In the genomic region with DNA sequence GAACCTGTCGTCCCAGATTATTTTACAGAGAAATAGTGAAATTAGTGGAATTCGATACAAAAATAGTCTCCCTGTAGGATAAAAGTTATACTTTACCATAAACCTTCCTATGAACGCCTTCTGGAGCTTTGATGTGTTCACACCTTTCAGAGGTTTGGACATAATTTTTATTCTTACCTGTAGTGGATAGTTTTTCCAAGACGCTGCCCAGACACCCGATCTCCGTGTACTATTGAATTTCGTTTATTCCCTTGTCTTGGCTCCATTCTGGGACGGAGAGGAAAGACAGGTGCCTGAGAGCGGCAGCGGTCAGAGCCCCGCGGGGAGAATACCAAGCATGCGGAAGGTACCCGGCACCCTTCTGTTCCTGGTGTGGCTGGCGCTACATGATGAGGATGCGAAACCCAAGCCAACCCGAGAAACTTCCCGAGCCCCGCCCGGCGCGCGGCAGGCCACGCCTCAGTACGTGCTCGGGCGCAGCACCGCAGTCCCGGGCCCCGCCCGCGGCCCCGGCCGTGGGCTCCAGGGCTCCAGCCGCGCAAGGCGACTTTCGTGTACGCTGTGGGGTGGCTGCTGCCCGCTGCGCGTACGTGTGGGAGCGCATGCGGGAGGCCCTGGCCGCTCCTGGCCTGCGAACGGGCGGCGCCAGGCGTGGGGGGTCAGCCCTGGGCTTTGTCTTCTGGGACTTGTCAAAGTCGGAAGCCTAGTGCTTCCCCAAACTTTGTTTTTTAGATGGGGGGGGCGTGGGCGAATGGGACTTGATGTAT, we compare ENCODE assay signal across 1 cellular context.
TF ChIP-seq lines count a peak whose summit lies in the region.

No MANE protein-coding gene starts in this region.

TF ChIP-seq in H1, 55 proteins besides CTCF, POLR2A, EP300 and RAD21:
- TF ChIP-seq SRF (IDR thresholded peaks at IDR 0.05; ENCODE audit: low read depth, low read length) (no peak), ZNF274 (IDR thresholded peaks at IDR 0.05; ENCODE audit: borderline replicate concordance, extremely low read depth, low read length) (no peak), SIX5 (IDR thresholded peaks at IDR 0.05; ENCODE audit: low read depth, low read length) (no peak), TBP (IDR thresholded peaks at IDR 0.05; ENCODE audit: low read depth, low read length) (peak; percentile 60; the same call in 1 of the 2 replicates), KDM5A (IDR thresholded peaks at IDR 0.05; ENCODE audit: low read length) (no peak; the same call in 1 of the 2 replicates), PHF8 (conservative IDR thresholded peaks at IDR 0.05; ENCODE audit: low read depth, low read length) (peak; percentile 54; the same call in 1 of the 2 replicates), HDAC6 (IDR thresholded peaks at IDR 0.05; ENCODE audit: low read depth, low read length) (no peak), CHD1 (IDR thresholded peaks at IDR 0.05; ENCODE audit: low read depth, low read length) (no peak), NRF1 (IDR thresholded peaks at IDR 0.05; ENCODE audit: low read depth, low read length) (no peak), TAF7 (optimal IDR thresholded peaks at IDR 0.05; ENCODE audit: borderline replicate concordance, low read depth, low read length) (no peak), SP4 (IDR thresholded peaks at IDR 0.05; ENCODE audit: low read length) (0 out of 2 replicates have a peak, but pooled peaks have one; percentile 21), MAFK (IDR thresholded peaks at IDR 0.05; ENCODE audit: low read depth, low read length) (no peak), SUZ12 (IDR thresholded peaks at IDR 0.05; ENCODE audit: low read length) (no peak), EGR1 (IDR thresholded peaks at IDR 0.05; ENCODE audit: borderline replicate concordance, low read depth, low read length) (no peak), RNF2 (IDR thresholded peaks at IDR 0.05; ENCODE audit: borderline replicate concordance, low read depth, low read length, missing control alignments, poor library complexity, severe bottlenecking) (no peak), KDM1A (IDR thresholded peaks at IDR 0.05; ENCODE audit: borderline replicate concordance, low read length) (no peak), GTF2F1 (IDR thresholded peaks at IDR 0.05; ENCODE audit: borderline replicate concordance, low read depth, low read length) (no peak), SIN3A (conservative IDR thresholded peaks at IDR 0.05 in 1 of 2, IDR thresholded peaks at IDR 0.05 in 1 of 2; ENCODE audit: low read depth in 1 of 2, low read length in 2 of 2) (peak; percentile 12 to 60; a peak in 1 of 4 replicates), SIRT6 (IDR thresholded peaks at IDR 0.05; ENCODE audit: low read length) (no peak), POU5F1 (IDR thresholded peaks at IDR 0.05; ENCODE audit: low read depth, low read length) (no peak), CBX8 (IDR thresholded peaks at IDR 0.05; ENCODE audit: borderline replicate concordance, low read depth, low read length) (no peak), SP2 (IDR thresholded peaks at IDR 0.05; ENCODE audit: low read length) (no peak), TEAD4 (IDR thresholded peaks at IDR 0.05; ENCODE audit: low read depth, low read length) (peak; percentile 31; the same call in 1 of the 2 replicates), GABPA (IDR thresholded peaks at IDR 0.05; ENCODE audit: borderline replicate concordance, insufficient read depth, low read length) (no peak), CEBPB (IDR thresholded peaks at IDR 0.05; ENCODE audit: low read depth, low read length) (no peak), CTBP2 (IDR thresholded peaks at IDR 0.05; ENCODE audit: borderline replicate concordance, insufficient read depth, insufficient read length, low read length) (no peak), BACH1 (IDR thresholded peaks at IDR 0.05; ENCODE audit: low read length) (0 out of 2 replicates have a peak, but pooled peaks have one; percentile 22), POLR2AphosphoS5 (IDR thresholded peaks at IDR 0.05; ENCODE audit: low read depth, low read length) (peak; percentile 65; the same call in 1 of the 2 replicates), JUND (IDR thresholded peaks at IDR 0.05; ENCODE audit: low read length) (0 out of 2 replicates have a peak, but pooled peaks have one; percentile 11), BRCA1 (IDR thresholded peaks at IDR 0.05; ENCODE audit: low read depth, low read length) (no peak), TAF1 (IDR thresholded peaks at IDR 0.05; ENCODE audit: low read depth, low read length) (peak; percentile 43; the same call in 1 of the 2 replicates), TCF12 (IDR thresholded peaks at IDR 0.05; ENCODE audit: low read depth, low read length) (no peak), CHD2 (IDR thresholded peaks at IDR 0.05; ENCODE audit: low read length) (no peak), FOSL1 (IDR thresholded peaks at IDR 0.05; ENCODE audit: insufficient read depth, low read depth, low read length) (no peak), YY1 (IDR thresholded peaks at IDR 0.05; ENCODE audit: low read depth, low read length) (0 out of 2 replicates have a peak, but pooled peaks have one; percentile 24), RFX5 (IDR thresholded peaks at IDR 0.05; ENCODE audit: borderline replicate concordance, low read depth, low read length) (no peak), BCL11A (IDR thresholded peaks at IDR 0.05; ENCODE audit: low read depth in 2 of 2, low read length in 2 of 2) (no peak), SP1 (IDR thresholded peaks at IDR 0.05; ENCODE audit: low read depth, low read length) (0 out of 2 replicates have a peak, but pooled peaks have one; percentile 5), RBBP5 (IDR thresholded peaks at IDR 0.05; ENCODE audit: borderline replicate concordance, low read depth, low read length) (no peak), JUN (IDR thresholded peaks at IDR 0.05; ENCODE audit: low read depth, low read length) (no peak), SAP30 (IDR thresholded peaks at IDR 0.05; ENCODE audit: insufficient read depth, insufficient replicate concordance, low read length) (no peak), CBX5 (IDR thresholded peaks at IDR 0.05; ENCODE audit: low read depth, low read length) (no peak), EZH2 (IDR thresholded peaks at IDR 0.05; ENCODE audit: low read depth, low read length, severe bottlenecking) (no peak), KDM4A (IDR thresholded peaks at IDR 0.05; ENCODE audit: low read depth, low read length, severe bottlenecking) (no peak), ASH2L (IDR thresholded peaks at IDR 0.05; ENCODE audit: low read length) (peak; percentile 73), RXRA (IDR thresholded peaks at IDR 0.05; ENCODE audit: insufficient read depth, low read depth, low read length) (no peak), CREB1 (IDR thresholded peaks at IDR 0.05) (peak; percentile 86), NANOG (IDR thresholded peaks at IDR 0.05; ENCODE audit: insufficient read depth, low read depth, low read length, poor library complexity, severe bottlenecking) (no peak), HDAC2 (IDR thresholded peaks at IDR 0.05; ENCODE audit: borderline replicate concordance in 1 of 2, low read depth in 2 of 2, low read length in 2 of 2) (peak; percentile 41 to 77; a peak in 1 of 4 replicates)
- TF ChIP-seq, protein P1, sequence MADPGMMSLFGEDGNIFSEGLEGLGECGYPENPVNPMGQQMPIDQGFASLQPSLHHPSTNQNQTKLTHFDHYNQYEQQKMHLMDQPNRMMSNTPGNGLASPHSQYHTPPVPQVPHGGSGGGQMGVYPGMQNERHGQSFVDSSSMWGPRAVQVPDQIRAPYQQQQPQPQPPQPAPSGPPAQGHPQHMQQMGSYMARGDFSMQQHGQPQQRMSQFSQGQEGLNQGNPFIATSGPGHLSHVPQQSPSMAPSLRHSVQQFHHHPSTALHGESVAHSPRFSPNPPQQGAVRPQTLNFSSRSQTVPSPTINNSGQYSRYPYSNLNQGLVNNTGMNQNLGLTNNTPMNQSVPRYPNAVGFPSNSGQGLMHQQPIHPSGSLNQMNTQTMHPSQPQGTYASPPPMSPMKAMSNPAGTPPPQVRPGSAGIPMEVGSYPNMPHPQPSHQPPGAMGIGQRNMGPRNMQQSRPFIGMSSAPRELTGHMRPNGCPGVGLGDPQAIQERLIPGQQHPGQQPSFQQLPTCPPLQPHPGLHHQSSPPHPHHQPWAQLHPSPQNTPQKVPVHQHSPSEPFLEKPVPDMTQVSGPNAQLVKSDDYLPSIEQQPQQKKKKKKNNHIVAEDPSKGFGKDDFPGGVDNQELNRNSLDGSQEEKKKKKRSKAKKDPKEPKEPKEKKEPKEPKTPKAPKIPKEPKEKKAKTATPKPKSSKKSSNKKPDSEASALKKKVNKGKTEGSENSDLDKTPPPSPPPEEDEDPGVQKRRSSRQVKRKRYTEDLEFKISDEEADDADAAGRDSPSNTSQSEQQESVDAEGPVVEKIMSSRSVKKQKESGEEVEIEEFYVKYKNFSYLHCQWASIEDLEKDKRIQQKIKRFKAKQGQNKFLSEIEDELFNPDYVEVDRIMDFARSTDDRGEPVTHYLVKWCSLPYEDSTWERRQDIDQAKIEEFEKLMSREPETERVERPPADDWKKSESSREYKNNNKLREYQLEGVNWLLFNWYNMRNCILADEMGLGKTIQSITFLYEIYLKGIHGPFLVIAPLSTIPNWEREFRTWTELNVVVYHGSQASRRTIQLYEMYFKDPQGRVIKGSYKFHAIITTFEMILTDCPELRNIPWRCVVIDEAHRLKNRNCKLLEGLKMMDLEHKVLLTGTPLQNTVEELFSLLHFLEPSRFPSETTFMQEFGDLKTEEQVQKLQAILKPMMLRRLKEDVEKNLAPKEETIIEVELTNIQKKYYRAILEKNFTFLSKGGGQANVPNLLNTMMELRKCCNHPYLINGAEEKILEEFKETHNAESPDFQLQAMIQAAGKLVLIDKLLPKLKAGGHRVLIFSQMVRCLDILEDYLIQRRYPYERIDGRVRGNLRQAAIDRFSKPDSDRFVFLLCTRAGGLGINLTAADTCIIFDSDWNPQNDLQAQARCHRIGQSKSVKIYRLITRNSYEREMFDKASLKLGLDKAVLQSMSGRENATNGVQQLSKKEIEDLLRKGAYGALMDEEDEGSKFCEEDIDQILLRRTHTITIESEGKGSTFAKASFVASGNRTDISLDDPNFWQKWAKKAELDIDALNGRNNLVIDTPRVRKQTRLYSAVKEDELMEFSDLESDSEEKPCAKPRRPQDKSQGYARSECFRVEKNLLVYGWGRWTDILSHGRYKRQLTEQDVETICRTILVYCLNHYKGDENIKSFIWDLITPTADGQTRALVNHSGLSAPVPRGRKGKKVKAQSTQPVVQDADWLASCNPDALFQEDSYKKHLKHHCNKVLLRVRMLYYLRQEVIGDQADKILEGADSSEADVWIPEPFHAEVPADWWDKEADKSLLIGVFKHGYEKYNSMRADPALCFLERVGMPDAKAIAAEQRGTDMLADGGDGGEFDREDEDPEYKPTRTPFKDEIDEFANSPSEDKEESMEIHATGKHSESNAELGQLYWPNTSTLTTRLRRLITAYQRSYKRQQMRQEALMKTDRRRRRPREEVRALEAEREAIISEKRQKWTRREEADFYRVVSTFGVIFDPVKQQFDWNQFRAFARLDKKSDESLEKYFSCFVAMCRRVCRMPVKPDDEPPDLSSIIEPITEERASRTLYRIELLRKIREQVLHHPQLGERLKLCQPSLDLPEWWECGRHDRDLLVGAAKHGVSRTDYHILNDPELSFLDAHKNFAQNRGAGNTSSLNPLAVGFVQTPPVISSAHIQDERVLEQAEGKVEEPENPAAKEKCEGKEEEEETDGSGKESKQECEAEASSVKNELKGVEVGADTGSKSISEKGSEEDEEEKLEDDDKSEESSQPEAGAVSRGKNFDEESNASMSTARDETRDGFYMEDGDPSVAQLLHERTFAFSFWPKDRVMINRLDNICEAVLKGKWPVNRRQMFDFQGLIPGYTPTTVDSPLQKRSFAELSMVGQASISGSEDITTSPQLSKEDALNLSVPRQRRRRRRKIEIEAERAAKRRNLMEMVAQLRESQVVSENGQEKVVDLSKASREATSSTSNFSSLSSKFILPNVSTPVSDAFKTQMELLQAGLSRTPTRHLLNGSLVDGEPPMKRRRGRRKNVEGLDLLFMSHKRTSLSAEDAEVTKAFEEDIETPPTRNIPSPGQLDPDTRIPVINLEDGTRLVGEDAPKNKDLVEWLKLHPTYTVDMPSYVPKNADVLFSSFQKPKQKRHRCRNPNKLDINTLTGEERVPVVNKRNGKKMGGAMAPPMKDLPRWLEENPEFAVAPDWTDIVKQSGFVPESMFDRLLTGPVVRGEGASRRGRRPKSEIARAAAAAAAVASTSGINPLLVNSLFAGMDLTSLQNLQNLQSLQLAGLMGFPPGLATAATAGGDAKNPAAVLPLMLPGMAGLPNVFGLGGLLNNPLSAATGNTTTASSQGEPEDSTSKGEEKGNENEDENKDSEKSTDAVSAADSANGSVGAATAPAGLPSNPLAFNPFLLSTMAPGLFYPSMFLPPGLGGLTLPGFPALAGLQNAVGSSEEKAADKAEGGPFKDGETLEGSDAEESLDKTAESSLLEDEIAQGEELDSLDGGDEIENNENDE (IDR thresholded peaks at IDR 0.05; ENCODE audit: insufficient replicate concordance, low read length), result no peak
- TF ChIP-seq, protein P2, sequence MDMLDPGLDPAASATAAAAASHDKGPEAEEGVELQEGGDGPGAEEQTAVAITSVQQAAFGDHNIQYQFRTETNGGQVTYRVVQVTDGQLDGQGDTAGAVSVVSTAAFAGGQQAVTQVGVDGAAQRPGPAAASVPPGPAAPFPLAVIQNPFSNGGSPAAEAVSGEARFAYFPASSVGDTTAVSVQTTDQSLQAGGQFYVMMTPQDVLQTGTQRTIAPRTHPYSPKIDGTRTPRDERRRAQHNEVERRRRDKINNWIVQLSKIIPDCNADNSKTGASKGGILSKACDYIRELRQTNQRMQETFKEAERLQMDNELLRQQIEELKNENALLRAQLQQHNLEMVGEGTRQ (IDR thresholded peaks at IDR 0.05; ENCODE audit: low read length), result no peak
- TF ChIP-seq, protein P3, sequence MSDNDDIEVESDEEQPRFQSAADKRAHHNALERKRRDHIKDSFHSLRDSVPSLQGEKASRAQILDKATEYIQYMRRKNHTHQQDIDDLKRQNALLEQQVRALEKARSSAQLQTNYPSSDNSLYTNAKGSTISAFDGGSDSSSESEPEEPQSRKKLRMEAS (IDR thresholded peaks at IDR 0.05), result peak; percentile 80
- TF ChIP-seq, protein P4, sequence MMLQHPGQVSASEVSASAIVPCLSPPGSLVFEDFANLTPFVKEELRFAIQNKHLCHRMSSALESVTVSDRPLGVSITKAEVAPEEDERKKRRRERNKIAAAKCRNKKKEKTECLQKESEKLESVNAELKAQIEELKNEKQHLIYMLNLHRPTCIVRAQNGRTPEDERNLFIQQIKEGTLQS (IDR thresholded peaks at IDR 0.05; ENCODE audit: insufficient read depth, low read depth, low read length), result no peak
- TF ChIP-seq, protein P5, sequence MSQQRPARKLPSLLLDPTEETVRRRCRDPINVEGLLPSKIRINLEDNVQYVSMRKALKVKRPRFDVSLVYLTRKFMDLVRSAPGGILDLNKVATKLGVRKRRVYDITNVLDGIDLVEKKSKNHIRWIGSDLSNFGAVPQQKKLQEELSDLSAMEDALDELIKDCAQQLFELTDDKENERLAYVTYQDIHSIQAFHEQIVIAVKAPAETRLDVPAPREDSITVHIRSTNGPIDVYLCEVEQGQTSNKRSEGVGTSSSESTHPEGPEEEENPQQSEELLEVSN (IDR thresholded peaks at IDR 0.05), result no peak
- TF ChIP-seq, protein P6, sequence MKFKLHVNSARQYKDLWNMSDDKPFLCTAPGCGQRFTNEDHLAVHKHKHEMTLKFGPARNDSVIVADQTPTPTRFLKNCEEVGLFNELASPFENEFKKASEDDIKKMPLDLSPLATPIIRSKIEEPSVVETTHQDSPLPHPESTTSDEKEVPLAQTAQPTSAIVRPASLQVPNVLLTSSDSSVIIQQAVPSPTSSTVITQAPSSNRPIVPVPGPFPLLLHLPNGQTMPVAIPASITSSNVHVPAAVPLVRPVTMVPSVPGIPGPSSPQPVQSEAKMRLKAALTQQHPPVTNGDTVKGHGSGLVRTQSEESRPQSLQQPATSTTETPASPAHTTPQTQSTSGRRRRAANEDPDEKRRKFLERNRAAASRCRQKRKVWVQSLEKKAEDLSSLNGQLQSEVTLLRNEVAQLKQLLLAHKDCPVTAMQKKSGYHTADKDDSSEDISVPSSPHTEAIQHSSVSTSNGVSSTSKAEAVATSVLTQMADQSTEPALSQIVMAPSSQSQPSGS (IDR thresholded peaks at IDR 0.05; ENCODE audit: low read length), result 0 out of 2 replicates have a peak, but pooled peaks have one; percentile 28
